Comparison of ENCODE assay signal across 34 cellular contexts in genomic region chr15:74676801-74677200, GRCh38.
"Had no signal": no experiment of that assay in that cellular context is flagged by ENCODE, and none has a peak within 500 bp of the region (broad histone marks: within the 10 kb centered on the region; RNA-seq: fewer than 3 reads in every experiment).

No MANE protein-coding gene starts in this region.

- H3K27me3 ChIP-seq: adrenal gland, ascending aorta, body of pancreas, brain microvascular endothelial cell, breast epithelium, cardiac muscle cell had no signal

- H3K27ac ChIP-seq: adrenal gland, ascending aorta, body of pancreas, brain microvascular endothelial cell, breast epithelium, cardiac muscle cell had no signal

- H3K4me3 ChIP-seq: adrenal gland, ascending aorta, body of pancreas, breast epithelium, cardiac muscle cell had no signal

- H3K9me3 ChIP-seq: adrenal gland, ascending aorta, body of pancreas, breast epithelium had no signal

- FAIRE-seq: astrocyte, bronchial epithelial cell had no signal

- DNase-seq: activated effector memory CD4-positive, alpha-beta T cell treated with anti-CD3 and anti-CD28 coated beads, Interleukin-2, amount 50 U/mL, for 16 hours; activated effector memory CD4-positive, alpha-beta T cell treated with Interleukin-2 at 50 U/mL for 16 hours; activated gamma-delta T cell; activated gamma-delta T cell treated with Interleukin-2 at 50 U/mL for 16 hours; activated naive CD4-positive, alpha-beta T cell; activated naive CD4-positive, alpha-beta T cell treated with anti-CD3 and anti-CD28 coated beads for 36 hours; activated naive CD4-positive, alpha-beta T cell treated with anti-CD3 and anti-CD28 coated beads, Interleukin-2, amount 10 ng/mL, durations not matched to agents 7 days and 5 days; activated naive CD4-positive, alpha-beta T cell treated with anti-CD3 and anti-CD28 coated beads, Interleukin-2, amount 50 U/mL, for 16 hours; activated naive CD4-positive, alpha-beta T cell treated with Interleukin-2 at 50 U/mL for 16 hours; activated naive CD8-positive, alpha-beta T cell treated with anti-CD3 and anti-CD28 coated beads for 36 hours; activated naive CD8-positive, alpha-beta T cell treated with anti-CD3 and anti-CD28 coated beads, Interleukin-2, amount 10 ng/mL, durations not matched to agents 7 days and 5 days; activated naive CD8-positive, alpha-beta T cell treated with anti-CD3 and anti-CD28 coated beads, Interleukin-2, amount 50 U/mL, for 24 hours; activated T-cell treated with anti-CD3 and anti-CD28 coated beads, Interleukin-2, amount 50 U/mL, for 1 hour; activated T-cell treated with anti-CD3 and anti-CD28 coated beads, Interleukin-2, amount 50 U/mL, for 24 hours; activated T-cell treated with anti-CD3 and anti-CD28 coated beads, Interleukin-2, amount 50 U/mL, for 4 hours; activated T-cell treated with anti-CD3 and anti-CD28 coated beads, Interleukin-2, amount 50 U/mL, for 48 hours; activated T-cell treated with anti-CD3 and anti-CD28 coated beads, Interleukin-2, amount 50 U/mL, for 72 hours; adrenal gland; amniotic stem cell; amygdala; anterior cingulate cortex; aorta; body of pancreas; brain microvascular endothelial cell; caudate nucleus; central memory CD4-positive, alpha-beta T cell; cerebellar nuclear complex had no signal

- H3K36me3 ChIP-seq: breast epithelium had no signal

- ATAC-seq: activated naive CD4-positive, alpha-beta T cell treated with anti-CD3 and anti-CD28 coated beads, Interleukin-2, amount 50 U/mL, for 72 hours; activated naive CD8-positive, alpha-beta T cell treated with anti-CD3 and anti-CD28 coated beads, Interleukin-2, amount 50 U/mL, for 24 hours; activated T-cell treated with anti-CD3 and anti-CD28 coated beads, Interleukin-2, amount 50 U/mL, for 4 hours; activated T-cell treated with anti-CD3 and anti-CD28 coated beads, Interleukin-2, amount 50 U/mL, for 72 hours; activated T-helper 17 cell treated with anti-CD3 and anti-CD28 coated beads, Interleukin-2, amount 50 U/mL, for 72 hours; body of pancreas had no signal

- H3K4me1 ChIP-seq: adrenal gland, ascending aorta, body of pancreas, breast epithelium had no signal
